Comparison of ENCODE assay signal across 2 cellular contexts in genomic region chr1:197939159-197939989, GRCh38.
TF ChIP-seq lines count a peak whose summit lies in the region.

No MANE protein-coding gene starts in this region.

TF ChIP-seq in HEK293, 187 proteins besides CTCF, POLR2A, EP300 and RAD21 (continued from another document):
- TF ChIP-seq ZNF362 (tag by site-specific recombination; IDR thresholded peaks at IDR 0.05) = 0 out of 2 replicates have a peak, but pooled peaks have one; percentile 36
- peak; percentile 72; the same call in 1 of the 2 replicates for TF ChIP-seq ZBTB21 (tag by site-specific recombination; IDR thresholded peaks at IDR 0.05)
- peak; percentile 47; the same call in 1 of the 2 replicates for TF ChIP-seq ATF2 (tag by site-specific recombination; IDR thresholded peaks at IDR 0.05; ENCODE audit: low read depth)
- TF ChIP-seq, protein P1, sequence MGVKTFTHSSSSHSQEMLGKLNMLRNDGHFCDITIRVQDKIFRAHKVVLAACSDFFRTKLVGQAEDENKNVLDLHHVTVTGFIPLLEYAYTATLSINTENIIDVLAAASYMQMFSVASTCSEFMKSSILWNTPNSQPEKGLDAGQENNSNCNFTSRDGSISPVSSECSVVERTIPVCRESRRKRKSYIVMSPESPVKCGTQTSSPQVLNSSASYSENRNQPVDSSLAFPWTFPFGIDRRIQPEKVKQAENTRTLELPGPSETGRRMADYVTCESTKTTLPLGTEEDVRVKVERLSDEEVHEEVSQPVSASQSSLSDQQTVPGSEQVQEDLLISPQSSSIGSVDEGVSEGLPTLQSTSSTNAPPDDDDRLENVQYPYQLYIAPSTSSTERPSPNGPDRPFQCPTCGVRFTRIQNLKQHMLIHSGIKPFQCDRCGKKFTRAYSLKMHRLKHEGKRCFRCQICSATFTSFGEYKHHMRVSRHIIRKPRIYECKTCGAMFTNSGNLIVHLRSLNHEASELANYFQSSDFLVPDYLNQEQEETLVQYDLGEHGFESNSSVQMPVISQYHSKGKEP (tag by site-specific recombination; IDR thresholded peaks at IDR 0.05) = peak; percentile 76
- TF ChIP-seq ZNF660 (tag by site-specific recombination; IDR thresholded peaks at IDR 0.05) = peak; percentile 61; the same call in 1 of the 2 replicates
- TF ChIP-seq PRDM10 (tag by site-specific recombination; IDR thresholded peaks at IDR 0.05) = peak; percentile 72

TF ChIP-seq in HepG2, 621 proteins besides CTCF, POLR2A, EP300 and RAD21 (continued from another document):
- TF ChIP-seq, protein P2, sequence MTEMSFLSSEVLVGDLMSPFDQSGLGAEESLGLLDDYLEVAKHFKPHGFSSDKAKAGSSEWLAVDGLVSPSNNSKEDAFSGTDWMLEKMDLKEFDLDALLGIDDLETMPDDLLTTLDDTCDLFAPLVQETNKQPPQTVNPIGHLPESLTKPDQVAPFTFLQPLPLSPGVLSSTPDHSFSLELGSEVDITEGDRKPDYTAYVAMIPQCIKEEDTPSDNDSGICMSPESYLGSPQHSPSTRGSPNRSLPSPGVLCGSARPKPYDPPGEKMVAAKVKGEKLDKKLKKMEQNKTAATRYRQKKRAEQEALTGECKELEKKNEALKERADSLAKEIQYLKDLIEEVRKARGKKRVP (CRISPR knock-in tag; IDR thresholded peaks at IDR 0.05) = peak in 1 of 2 experiments; percentile 89; a peak in 2 of 4 replicates
TF ChIP-seq in HepG2: peak in this region for 2; not testable (repeated sequence) for 619.
